In the genomic region with DNA sequence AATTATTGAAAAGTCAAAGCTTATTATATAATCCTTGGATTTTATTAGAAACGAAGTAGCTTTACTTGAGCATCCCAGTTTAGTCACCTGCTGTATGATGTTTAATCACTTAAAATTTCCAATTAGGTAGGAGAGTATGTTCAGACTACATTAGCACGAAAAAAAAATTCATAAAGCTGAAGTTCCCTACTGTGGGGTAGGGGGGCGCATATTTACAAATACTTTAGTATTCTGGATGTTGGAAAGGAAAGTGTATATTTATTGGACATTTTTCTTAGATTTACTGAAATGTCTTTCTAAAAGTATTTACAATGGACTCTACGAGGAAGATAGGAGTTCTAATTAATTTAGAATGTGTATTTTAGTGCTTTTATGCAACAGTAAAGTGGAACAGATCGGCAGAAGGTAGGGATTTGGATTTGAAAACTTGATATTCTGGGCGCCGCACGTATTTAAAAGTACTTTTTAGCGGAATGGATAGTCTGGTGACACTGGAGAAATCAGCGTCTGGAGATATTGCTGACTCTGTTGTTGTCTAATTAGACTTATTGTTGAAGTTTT, we compare ENCODE assay signal across 8 cellular contexts. TPM values are rescaled to one million over a fixed set of nuclear protein-coding genes. Genes with fewer than 3 reads are reported as not detected.
DNase-seq lines count a peak whose midpoint lies in the region; ATAC-seq and TF ChIP-seq lines count a peak whose summit lies in the region.

No MANE protein-coding gene starts in this region.

- no peak overlapping the region for H3K27ac Mint-ChIP-seq in activated CD4-positive, alpha-beta memory T cell treated with anti-CD3 and anti-CD28 coated beads for 36 hours
- no peak overlapping the region for H3K27ac Mint-ChIP-seq in activated CD4-positive, alpha-beta memory T cell treated with anti-CD3 and anti-CD28 coated beads, Interleukin-2, amount 10 ng/mL, durations not matched to agents 7 days and 5 days

- peak overlapping the region; percentile 76 for H3K4me2 ChIP-seq in parathyroid adenoma (ENCODE audit: low read length)

- CTCF ChIA-PET in activated CD4-positive, alpha-beta memory T cell treated with anti-CD3 and anti-CD28 coated beads for 36 hours (lab: Charles Lee) = interaction anchor here (0.6 to 2.7 kb wide), 5 partner anchors 17 to 139 kb away, joined by 3 to 23 read pairs (median 4); partner anchors contain the start of gene RNF6
- CTCF ChIA-PET in activated CD4-positive, alpha-beta memory T cell treated with anti-CD3 and anti-CD28 coated beads, Interleukin-2, amount 10 ng/mL, durations not matched to agents 7 days and 5 days (lab: Charles Lee) = interaction anchor here (1.0 to 2.9 kb wide), 2 partner anchors 45 to 71 kb away, joined by 3 to 9 read pairs; no protein-coding TSS in a partner anchor

- intact Hi-C loops in activated CD4-positive, alpha-beta memory T cell treated with anti-CD3 and anti-CD28 coated beads for 36 hours (cut with micrococcal nuclease) = loop anchor here (10.0 kb wide), 1 partner anchor 1369 kb away; the partner anchor contains the start of genes LNX2 and POLR1D
- intact Hi-C loops in dorsolateral prefrontal cortex (cut with DNase I) = loop anchor here (2.0 to 10.0 kb wide), 4 partner anchors 33 to 299 kb away; partner anchors contain the start of genes RNF6 (in 1 of the 2) and WASF3 (in 1 of the 2)

- no peaks in the 10 kb centered on the region for H3K27me3 Mint-ChIP-seq in activated CD4-positive, alpha-beta memory T cell treated with anti-CD3 and anti-CD28 coated beads for 36 hours
- no peaks in the 10 kb centered on the region for H3K27me3 Mint-ChIP-seq in activated CD4-positive, alpha-beta memory T cell treated with anti-CD3 and anti-CD28 coated beads, Interleukin-2, amount 10 ng/mL, durations not matched to agents 7 days and 5 days

- H3K4me3 Mint-ChIP-seq in activated CD4-positive, alpha-beta memory T cell treated with anti-CD3 and anti-CD28 coated beads for 36 hours = peak overlapping the region; percentile 84
- no peak overlapping the region for H3K4me3 Mint-ChIP-seq in activated CD4-positive, alpha-beta memory T cell treated with anti-CD3 and anti-CD28 coated beads, Interleukin-2, amount 10 ng/mL, durations not matched to agents 7 days and 5 days

- H3K4me1 ChIP-seq in parathyroid adenoma = no peaks in the 10 kb centered on the region

- H3K4me1 Mint-ChIP-seq in activated CD4-positive, alpha-beta memory T cell treated with anti-CD3 and anti-CD28 coated beads for 36 hours (ENCODE audit: low read depth) = peaks cover 37% of the 10 kb centered on the region
- peaks cover 26% of the 10 kb centered on the region for H3K4me1 Mint-ChIP-seq in activated CD4-positive, alpha-beta memory T cell treated with anti-CD3 and anti-CD28 coated beads, Interleukin-2, amount 10 ng/mL, durations not matched to agents 7 days and 5 days

- no peak overlapping the region for H3K9ac ChIP-seq in parathyroid adenoma

- no peaks in the 10 kb centered on the region for H3K36me3 Mint-ChIP-seq in activated CD4-positive, alpha-beta memory T cell treated with anti-CD3 and anti-CD28 coated beads for 36 hours
- H3K36me3 Mint-ChIP-seq in activated CD4-positive, alpha-beta memory T cell treated with anti-CD3 and anti-CD28 coated beads, Interleukin-2, amount 10 ng/mL, durations not matched to agents 7 days and 5 days (ENCODE audit: low read depth) = no peaks in the 10 kb centered on the region

- no peak for ATAC-seq in GM18505 (IDR thresholded peaks at IDR 0.05; ENCODE audit: unreplicated experiment)

- H3K27ac ChIP-seq in dorsolateral prefrontal cortex (peak overlapping the region in 1 of 59 donors; percentile 96), parathyroid adenoma (no peak overlapping the region)

- no peak for TF ChIP-seq POLR2A in GM18505 (IDR thresholded peaks at IDR 0.05; ENCODE audit: borderline replicate concordance, extremely low read depth, insufficient read depth, insufficient read length)

- H3K36me3 ChIP-seq in parathyroid adenoma (ENCODE audit: control insufficient read depth, insufficient read depth, low read length) = no peaks in the 10 kb centered on the region

- peaks cover 7% of the 10 kb centered on the region for H3K79me2 ChIP-seq in parathyroid adenoma

- no peaks in the 10 kb centered on the region for H3K9me3 Mint-ChIP-seq in activated CD4-positive, alpha-beta memory T cell treated with anti-CD3 and anti-CD28 coated beads for 36 hours
- no peaks in the 10 kb centered on the region for H3K9me3 Mint-ChIP-seq in activated CD4-positive, alpha-beta memory T cell treated with anti-CD3 and anti-CD28 coated beads, Interleukin-2, amount 10 ng/mL, durations not matched to agents 7 days and 5 days

- H3K27me3 ChIP-seq in dorsolateral prefrontal cortex (no peaks in the 10 kb centered on the region), parathyroid adenoma (ENCODE audit: control insufficient read depth, insufficient read depth, low read length) (no peaks in the 10 kb centered on the region)

- no peak for DNase-seq in activated CD4-positive, alpha-beta memory T cell treated with anti-CD3 and anti-CD28 coated beads for 36 hours
- DNase-seq in activated CD4-positive, alpha-beta memory T cell treated with anti-CD3 and anti-CD28 coated beads, Interleukin-2, amount 10 ng/mL, durations not matched to agents 7 days and 5 days = no peak
- DNase-seq in NCI-H526 treated with DMSO at 0.1 percent for 48 hours (lab: John Stamatoyannopoulos, UW) = peak; percentile 35
- no peak for DNase-seq in dorsolateral prefrontal cortex
- no peak for DNase-seq in T-helper 9 cell
- DNase-seq in NCI-H2081 treated with DMSO at 0.1 percent for 48 hours (lab: John Stamatoyannopoulos, UW) = no peak

- peak overlapping the region; percentile 65 to 99 (median 91) for H3K4me3 ChIP-seq in dorsolateral prefrontal cortex
- peak overlapping the region; percentile 77 for H3K4me3 ChIP-seq in parathyroid adenoma (ENCODE audit: low read depth, low read length)

- peak in 25 of 56 donors; percentile 8 to 38 (median 18) for TF ChIP-seq CTCF in dorsolateral prefrontal cortex (IDR thresholded peaks at IDR 0.05 in 54 of 56, conservative IDR thresholded peaks at IDR 0.05 in 2 of 56; ENCODE audit: low read depth in 1 of 56, partially characterized antibody in 56 of 56)
- TF ChIP-seq CTCF in parathyroid adenoma (IDR thresholded peaks at IDR 0.05) = peak; percentile 9

- H2AFZ ChIP-seq in parathyroid adenoma = no peak overlapping the region

- no peaks in the 10 kb centered on the region for H3K9me3 ChIP-seq in parathyroid adenoma (ENCODE audit: control insufficient read depth, low read length)

- POLR2A ChIA-PET in activated CD4-positive, alpha-beta memory T cell treated with anti-CD3 and anti-CD28 coated beads for 36 hours (lab: Charles Lee) = interaction anchor here (0.9 kb wide), 1 partner anchor 33 kb away, joined by 4 read pairs; the partner anchor contains the start of gene RNF6
- POLR2A ChIA-PET in activated CD4-positive, alpha-beta memory T cell treated with anti-CD3 and anti-CD28 coated beads, Interleukin-2, amount 10 ng/mL, durations not matched to agents 7 days and 5 days (lab: Charles Lee) = interaction anchor here (1.2 to 5.2 kb wide), 2 partner anchors 34 to 69 kb away, joined by 4 to 43 read pairs; partner anchors contain the start of gene RNF6

RNA-seq across cellular contexts. Expression of gene CDK8, which starts 1.9 kb away (rescaled TPM):
- 10 to 100 TPM; 14.6 to 15.0 TPM for total RNA-seq in activated CD4-positive, alpha-beta memory T cell treated with anti-CD3 and anti-CD28 coated beads for 36 hours
- total RNA-seq in activated CD4-positive, alpha-beta memory T cell treated with anti-CD3 and anti-CD28 coated beads, Interleukin-2, amount 10 ng/mL, durations not matched to agents 7 days and 5 days = 10 to 100 TPM; 13.7 to 13.9 TPM
- total RNA-seq in dorsolateral prefrontal cortex = 10 to 100 TPM; 10.4 to 23.0 (median 14.9) TPM

RNA-seq across cellular contexts. Expression of gene RNF6, which starts 33.7 kb away (rescaled TPM):
- 10 to 100 TPM; 40.7 to 45.0 TPM for total RNA-seq in activated CD4-positive, alpha-beta memory T cell treated with anti-CD3 and anti-CD28 coated beads for 36 hours
- 10 to 100 TPM; 40.7 to 44.6 TPM for total RNA-seq in activated CD4-positive, alpha-beta memory T cell treated with anti-CD3 and anti-CD28 coated beads, Interleukin-2, amount 10 ng/mL, durations not matched to agents 7 days and 5 days
- 10 to 100 TPM; 25.4 to 76.6 (median 53.5) TPM for total RNA-seq in dorsolateral prefrontal cortex
